Comparison of ENCODE assay signal across 1 cellular context in the genomic region with DNA sequence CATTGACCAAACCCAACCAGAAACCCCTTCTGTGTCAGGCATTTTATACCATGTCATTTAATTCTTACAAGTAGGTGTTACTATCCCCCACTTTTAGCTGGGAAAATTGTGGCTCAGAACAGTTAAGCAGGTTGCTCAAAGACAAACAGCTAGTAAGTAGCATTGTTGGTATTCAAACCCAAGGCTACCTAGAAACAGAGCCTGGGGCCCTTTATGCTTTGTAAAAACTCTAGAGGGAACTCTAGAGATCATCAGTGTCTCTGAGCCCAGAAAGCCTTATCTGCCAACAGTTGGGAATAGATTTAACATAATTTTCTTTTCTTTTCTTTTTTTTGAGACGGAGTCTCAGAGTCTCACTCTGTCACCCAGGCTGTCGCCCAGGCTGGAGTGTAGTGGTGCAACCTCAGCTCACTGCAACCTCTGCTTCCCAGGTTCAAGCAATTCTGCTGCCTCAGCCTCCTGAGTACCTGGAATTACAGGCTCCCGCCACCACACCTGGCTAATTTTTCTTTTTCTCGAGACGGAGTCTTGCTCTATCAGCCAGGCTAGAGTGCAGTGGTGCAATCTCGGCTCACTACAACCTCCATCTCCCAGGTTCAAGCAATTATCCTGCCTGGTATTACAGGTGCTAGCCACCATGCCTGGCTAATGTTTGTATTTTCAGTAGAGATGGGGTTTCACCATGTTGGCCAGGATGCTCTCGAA.
TF ChIP-seq lines count a peak whose summit lies in the region.

No MANE protein-coding gene starts in this region.

TF ChIP-seq in GM23338, 12 proteins besides CTCF, POLR2A, EP300 and RAD21:
- TF ChIP-seq, protein P1, sequence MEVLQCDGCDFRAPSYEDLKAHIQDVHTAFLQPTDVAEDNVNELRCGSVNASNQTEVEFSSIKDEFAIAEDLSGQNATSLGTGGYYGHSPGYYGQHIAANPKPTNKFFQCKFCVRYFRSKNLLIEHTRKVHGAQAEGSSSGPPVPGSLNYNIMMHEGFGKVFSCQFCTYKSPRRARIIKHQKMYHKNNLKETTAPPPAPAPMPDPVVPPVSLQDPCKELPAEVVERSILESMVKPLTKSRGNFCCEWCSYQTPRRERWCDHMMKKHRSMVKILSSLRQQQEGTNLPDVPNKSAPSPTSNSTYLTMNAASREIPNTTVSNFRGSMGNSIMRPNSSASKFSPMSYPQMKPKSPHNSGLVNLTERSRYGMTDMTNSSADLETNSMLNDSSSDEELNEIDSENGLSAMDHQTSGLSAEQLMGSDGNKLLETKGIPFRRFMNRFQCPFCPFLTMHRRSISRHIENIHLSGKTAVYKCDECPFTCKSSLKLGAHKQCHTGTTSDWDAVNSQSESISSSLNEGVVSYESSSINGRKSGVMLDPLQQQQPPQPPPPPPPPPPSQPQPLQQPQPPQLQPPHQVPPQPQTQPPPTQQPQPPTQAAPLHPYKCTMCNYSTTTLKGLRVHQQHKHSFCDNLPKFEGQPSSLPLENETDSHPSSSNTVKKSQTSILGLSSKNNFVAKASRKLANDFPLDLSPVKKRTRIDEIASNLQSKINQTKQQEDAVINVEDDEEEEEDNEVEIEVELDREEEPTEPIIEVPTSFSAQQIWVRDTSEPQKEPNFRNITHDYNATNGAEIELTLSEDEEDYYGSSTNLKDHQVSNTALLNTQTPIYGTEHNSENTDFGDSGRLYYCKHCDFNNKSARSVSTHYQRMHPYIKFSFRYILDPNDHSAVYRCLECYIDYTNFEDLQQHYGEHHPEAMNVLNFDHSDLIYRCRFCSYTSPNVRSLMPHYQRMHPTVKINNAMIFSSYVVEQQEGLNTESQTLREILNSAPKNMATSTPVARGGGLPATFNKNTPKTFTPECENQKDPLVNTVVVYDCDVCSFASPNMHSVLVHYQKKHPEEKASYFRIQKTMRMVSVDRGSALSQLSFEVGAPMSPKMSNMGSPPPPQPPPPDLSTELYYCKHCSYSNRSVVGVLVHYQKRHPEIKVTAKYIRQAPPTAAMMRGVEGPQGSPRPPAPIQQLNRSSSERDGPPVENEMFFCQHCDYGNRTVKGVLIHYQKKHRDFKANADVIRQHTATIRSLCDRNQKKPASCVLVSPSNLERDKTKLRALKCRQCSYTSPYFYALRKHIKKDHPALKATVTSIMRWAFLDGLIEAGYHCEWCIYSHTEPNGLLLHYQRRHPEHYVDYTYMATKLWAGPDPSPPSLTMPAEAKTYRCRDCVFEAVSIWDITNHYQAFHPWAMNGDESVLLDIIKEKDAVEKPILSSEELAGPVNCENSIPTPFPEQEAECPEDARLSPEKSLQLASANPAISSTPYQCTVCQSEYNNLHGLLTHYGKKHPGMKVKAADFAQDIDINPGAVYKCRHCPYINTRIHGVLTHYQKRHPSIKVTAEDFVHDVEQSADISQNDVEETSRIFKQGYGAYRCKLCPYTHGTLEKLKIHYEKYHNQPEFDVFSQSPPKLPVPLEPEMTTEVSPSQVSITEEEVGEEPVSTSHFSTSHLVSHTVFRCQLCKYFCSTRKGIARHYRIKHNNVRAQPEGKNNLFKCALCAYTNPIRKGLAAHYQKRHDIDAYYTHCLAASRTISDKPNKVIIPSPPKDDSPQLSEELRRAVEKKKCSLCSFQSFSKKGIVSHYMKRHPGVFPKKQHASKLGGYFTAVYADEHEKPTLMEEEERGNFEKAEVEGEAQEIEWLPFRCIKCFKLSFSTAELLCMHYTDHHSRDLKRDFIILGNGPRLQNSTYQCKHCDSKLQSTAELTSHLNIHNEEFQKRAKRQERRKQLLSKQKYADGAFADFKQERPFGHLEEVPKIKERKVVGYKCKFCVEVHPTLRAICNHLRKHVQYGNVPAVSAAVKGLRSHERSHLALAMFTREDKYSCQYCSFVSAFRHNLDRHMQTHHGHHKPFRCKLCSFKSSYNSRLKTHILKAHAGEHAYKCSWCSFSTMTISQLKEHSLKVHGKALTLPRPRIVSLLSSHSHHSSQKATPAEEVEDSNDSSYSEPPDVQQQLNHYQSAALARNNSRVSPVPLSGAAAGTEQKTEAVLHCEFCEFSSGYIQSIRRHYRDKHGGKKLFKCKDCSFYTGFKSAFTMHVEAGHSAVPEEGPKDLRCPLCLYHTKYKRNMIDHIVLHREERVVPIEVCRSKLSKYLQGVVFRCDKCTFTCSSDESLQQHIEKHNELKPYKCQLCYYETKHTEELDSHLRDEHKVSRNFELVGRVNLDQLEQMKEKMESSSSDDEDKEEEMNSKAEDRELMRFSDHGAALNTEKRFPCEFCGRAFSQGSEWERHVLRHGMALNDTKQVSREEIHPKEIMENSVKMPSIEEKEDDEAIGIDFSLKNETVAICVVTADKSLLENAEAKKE (CRISPR knock-in tag; IDR thresholded peaks at IDR 0.05): no peak
- no peak for TF ChIP-seq CREB1 (CRISPR knock-in tag; IDR thresholded peaks at IDR 0.05; ENCODE audit: low read depth)
- no peak for TF ChIP-seq JUNB (IDR thresholded peaks at IDR 0.05; ENCODE audit: unreplicated experiment)
- no peak for TF ChIP-seq EZH2 (IDR thresholded peaks at IDR 0.05; ENCODE audit: low read depth, unreplicated experiment)
- TF ChIP-seq, protein P2, sequence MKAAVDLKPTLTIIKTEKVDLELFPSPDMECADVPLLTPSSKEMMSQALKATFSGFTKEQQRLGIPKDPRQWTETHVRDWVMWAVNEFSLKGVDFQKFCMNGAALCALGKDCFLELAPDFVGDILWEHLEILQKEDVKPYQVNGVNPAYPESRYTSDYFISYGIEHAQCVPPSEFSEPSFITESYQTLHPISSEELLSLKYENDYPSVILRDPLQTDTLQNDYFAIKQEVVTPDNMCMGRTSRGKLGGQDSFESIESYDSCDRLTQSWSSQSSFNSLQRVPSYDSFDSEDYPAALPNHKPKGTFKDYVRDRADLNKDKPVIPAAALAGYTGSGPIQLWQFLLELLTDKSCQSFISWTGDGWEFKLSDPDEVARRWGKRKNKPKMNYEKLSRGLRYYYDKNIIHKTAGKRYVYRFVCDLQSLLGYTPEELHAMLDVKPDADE (IDR thresholded peaks at IDR 0.05): no peak
- no peak for TF ChIP-seq STAT1 (IDR thresholded peaks at IDR 0.05; ENCODE audit: unreplicated experiment)
- TF ChIP-seq ZNF331 (CRISPR knock-in tag; IDR thresholded peaks at IDR 0.05; ENCODE audit: low read depth): no peak
- no peak for TF ChIP-seq ZNF114 (CRISPR knock-in tag; IDR thresholded peaks at IDR 0.05)
- TF ChIP-seq NANOG (IDR thresholded peaks at IDR 0.05; ENCODE audit: borderline replicate concordance): no peak
- TF ChIP-seq EZH2phosphoT487 (IDR thresholded peaks at IDR 0.05; ENCODE audit: unreplicated experiment): no peak
- no peak for TF ChIP-seq POLR2AphosphoS5 (IDR thresholded peaks at IDR 0.05; ENCODE audit: low read depth)
- TF ChIP-seq, protein P3, sequence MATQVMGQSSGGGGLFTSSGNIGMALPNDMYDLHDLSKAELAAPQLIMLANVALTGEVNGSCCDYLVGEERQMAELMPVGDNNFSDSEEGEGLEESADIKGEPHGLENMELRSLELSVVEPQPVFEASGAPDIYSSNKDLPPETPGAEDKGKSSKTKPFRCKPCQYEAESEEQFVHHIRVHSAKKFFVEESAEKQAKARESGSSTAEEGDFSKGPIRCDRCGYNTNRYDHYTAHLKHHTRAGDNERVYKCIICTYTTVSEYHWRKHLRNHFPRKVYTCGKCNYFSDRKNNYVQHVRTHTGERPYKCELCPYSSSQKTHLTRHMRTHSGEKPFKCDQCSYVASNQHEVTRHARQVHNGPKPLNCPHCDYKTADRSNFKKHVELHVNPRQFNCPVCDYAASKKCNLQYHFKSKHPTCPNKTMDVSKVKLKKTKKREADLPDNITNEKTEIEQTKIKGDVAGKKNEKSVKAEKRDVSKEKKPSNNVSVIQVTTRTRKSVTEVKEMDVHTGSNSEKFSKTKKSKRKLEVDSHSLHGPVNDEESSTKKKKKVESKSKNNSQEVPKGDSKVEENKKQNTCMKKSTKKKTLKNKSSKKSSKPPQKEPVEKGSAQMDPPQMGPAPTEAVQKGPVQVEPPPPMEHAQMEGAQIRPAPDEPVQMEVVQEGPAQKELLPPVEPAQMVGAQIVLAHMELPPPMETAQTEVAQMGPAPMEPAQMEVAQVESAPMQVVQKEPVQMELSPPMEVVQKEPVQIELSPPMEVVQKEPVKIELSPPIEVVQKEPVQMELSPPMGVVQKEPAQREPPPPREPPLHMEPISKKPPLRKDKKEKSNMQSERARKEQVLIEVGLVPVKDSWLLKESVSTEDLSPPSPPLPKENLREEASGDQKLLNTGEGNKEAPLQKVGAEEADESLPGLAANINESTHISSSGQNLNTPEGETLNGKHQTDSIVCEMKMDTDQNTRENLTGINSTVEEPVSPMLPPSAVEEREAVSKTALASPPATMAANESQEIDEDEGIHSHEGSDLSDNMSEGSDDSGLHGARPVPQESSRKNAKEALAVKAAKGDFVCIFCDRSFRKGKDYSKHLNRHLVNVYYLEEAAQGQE (IDR thresholded peaks at IDR 0.05; ENCODE audit: unreplicated experiment): no peak
TF ChIP-seq in GM23338: peak in this region for 0.
